In the genomic region with DNA sequence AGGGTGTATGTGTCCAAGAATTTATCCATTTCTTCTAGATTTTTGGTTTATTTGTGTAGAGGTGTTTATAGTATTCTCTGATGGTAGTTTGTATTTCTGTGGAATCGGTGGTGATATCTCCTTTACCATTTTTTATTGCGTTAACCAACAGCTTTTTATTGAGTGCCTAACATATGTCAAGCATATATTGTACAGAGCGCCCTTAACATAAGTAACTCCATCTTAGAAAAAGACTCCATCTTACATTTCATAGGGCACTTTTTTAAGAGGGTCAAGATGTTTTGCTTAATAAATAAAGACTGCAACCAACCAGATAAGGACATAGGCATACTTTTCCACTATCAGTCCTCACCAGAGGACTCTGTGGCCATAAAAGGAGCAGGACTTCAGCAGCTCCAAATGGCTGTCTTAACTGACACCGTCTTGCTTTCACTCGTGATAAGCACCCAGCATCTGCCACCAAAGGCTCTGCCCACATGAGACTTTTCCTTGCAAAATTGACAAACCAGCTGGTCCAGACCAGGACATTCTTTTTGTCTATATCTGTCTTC, we compare ENCODE assay signal across 21 cellular contexts.
"Had no signal": no experiment of that assay in that cellular context is flagged by ENCODE, and none has a peak within 500 bp of the region (broad histone marks: within the 10 kb centered on the region; RNA-seq: fewer than 3 reads in every experiment).

No MANE protein-coding gene starts in this region.

- ATAC-seq: effector memory CD8-positive, alpha-beta T cell; gastrocnemius medialis; heart right ventricle; left cardiac atrium; left lung; left ventricle myocardium superior; lower lobe of right lung; naive thymus-derived CD4-positive, alpha-beta T cell had no signal

- DNase-seq: colonic mucosa; cortex of kidney; effector CD8-positive, alpha-beta T cell; effector memory CD8-positive, alpha-beta T cell; endodermal cell; foreskin melanocyte; gastrocnemius medialis; glutamatergic neuron; head of caudate nucleus; heart right ventricle; hippocampal formation; left cardiac atrium; left lung; left ventricle myocardium superior; lower lobe of right lung; mesenchymal stem cell; naive thymus-derived CD4-positive, alpha-beta T cell had no signal

- H3K27ac ChIP-seq: colonic mucosa, epithelial cell of prostate, esophagus muscularis mucosa, gastrocnemius medialis, heart right ventricle, left lung, lower lobe of right lung had no signal

- H3K27me3 ChIP-seq: colonic mucosa, esophagus muscularis mucosa, gastrocnemius medialis had no signal

- H3K4me1 ChIP-seq: colonic mucosa, esophagus muscularis mucosa, gastrocnemius medialis, heart right ventricle, left lung, lower lobe of right lung had no signal

- FAIRE-seq: endometrium, keratinocyte had no signal
